ENCODE assay signal across 16 cellular contexts in genomic region chr19:40423227-40423566, GRCh38. TPM values are rescaled to one million over a fixed set of nuclear protein-coding genes. Genes with fewer than 3 reads are reported as not detected.
DNase-seq lines count a peak whose midpoint lies in the region; ATAC-seq and TF ChIP-seq lines count a peak whose summit lies in the region.
"Had no signal": no experiment of that assay in that cellular context is flagged by ENCODE, and none has a peak within 500 bp of the region (broad histone marks: within the 10 kb centered on the region; RNA-seq: fewer than 3 reads in every experiment).

No MANE protein-coding gene starts in this region.

- no peaks in the 10 kb centered on the region for H3F3A ChIP-seq in OCI-LY1 (ENCODE audit: insufficient read depth, low read length)

- H3K27ac Mint-ChIP-seq in CD4-positive, CD25-positive, alpha-beta regulatory T cell: no peak overlapping the region
- peak overlapping the region in 1 of 2 donors; percentile 48 for H3K27ac Mint-ChIP-seq in T-cell

- POLR2A ChIA-PET in T-cell (lab: Charles Lee): interaction anchor here in 1 of 2 donors (1.0 kb wide), 1 partner anchor 43 kb away, joined by 3 read pairs; the partner anchor contains the start of gene BLVRB

- peaks cover 27% of the 10 kb centered on the region for H3K27me3 Mint-ChIP-seq in CD4-positive, CD25-positive, alpha-beta regulatory T cell
- no peaks in the 10 kb centered on the region for H3K27me3 Mint-ChIP-seq in T-cell

- H3K27me3 ChIP-seq in CD4-positive, CD25-positive, alpha-beta regulatory T cell (ENCODE audit: control insufficient read depth, insufficient read depth, low read length): no peaks in the 10 kb centered on the region
- H3K27me3 ChIP-seq in OCI-LY1 (ENCODE audit: insufficient read depth, low read length) (no peaks in the 10 kb centered on the region), esophagus muscularis mucosa (no peaks in the 10 kb centered on the region), gastrocnemius medialis (no peaks in the 10 kb centered on the region)

- no peak for ATAC-seq in CD4-positive, CD25-positive, alpha-beta regulatory T cell (ENCODE audit: low read depth in 2 of 2)
- ATAC-seq in gastrocnemius medialis (no peak), GM18868 (IDR thresholded peaks at IDR 0.05; ENCODE audit: unreplicated experiment) (no peak), T-cell (replicated peaks in 1 of 4) (no peak), HG03039 (IDR thresholded peaks at IDR 0.05; ENCODE audit: unreplicated experiment) (no peak)
- ATAC-seq: CD8-positive, alpha-beta T cell; GM12878 had no signal

- H3K4me1 Mint-ChIP-seq in CD4-positive, CD25-positive, alpha-beta regulatory T cell: peaks cover 0 to 40% (median 25%) of the 10 kb centered on the region in 4 donors
- H3K4me1 Mint-ChIP-seq in T-cell: peaks cover 32 to 38% (median 35%) of the 10 kb centered on the region in 3 donors

- no peak overlapping the region for H3K9ac ChIP-seq in OCI-LY1 (ENCODE audit: low read length)

- CTCF ChIA-PET in T-cell (lab: Charles Lee): no interaction called here

- H3K79me2 ChIP-seq in OCI-LY1 (ENCODE audit: insufficient read depth, low read length): peaks cover 6% of the 10 kb centered on the region; the same call in 1 of the 2 replicates

- H3K9me3 Mint-ChIP-seq in CD4-positive, CD25-positive, alpha-beta regulatory T cell: peaks cover 0 to 2% (median 0%) of the 10 kb centered on the region in 7 donors
- no peaks in the 10 kb centered on the region for H3K9me3 Mint-ChIP-seq in T-cell
- H3K9me3 Mint-ChIP-seq: CD8-positive, alpha-beta T cell had no signal

- no peaks in the 10 kb centered on the region for H3K9me2 ChIP-seq in OCI-LY1 (ENCODE audit: low read depth, low read length)

- H4K20me1 ChIP-seq in OCI-LY1 (ENCODE audit: insufficient read depth, low read length): no peaks in the 10 kb centered on the region

- 69% methylated on average over 6 of the region's 14 CpGs for WGBS in esophagus muscularis mucosa

- H3K9me3 ChIP-seq in CD4-positive, CD25-positive, alpha-beta regulatory T cell (ENCODE audit: control insufficient read depth in 2 of 2, low read length in 2 of 2): no peaks in the 10 kb centered on the region
- H3K9me3 ChIP-seq in OCI-LY1 (ENCODE audit: low read length) (no peaks in the 10 kb centered on the region), esophagus muscularis mucosa (no peaks in the 10 kb centered on the region), gastrocnemius medialis (no peaks in the 10 kb centered on the region)
- H3K9me3 ChIP-seq: prostate gland had no signal

- H3K27ac ChIP-seq in CD4-positive, CD25-positive, alpha-beta regulatory T cell (ENCODE audit: insufficient read depth, low read length, poor library complexity, severe bottlenecking): no peak overlapping the region
- peak overlapping the region; percentile 24 for H3K27ac ChIP-seq in OCI-LY1 (ENCODE audit: low read depth, low read length, poor library complexity, severe bottlenecking)
- H3K27ac ChIP-seq in esophagus muscularis mucosa (replicated peaks in 1 of 4): peak overlapping the region; percentile 98 to 100 (median 100)
- H3K27ac ChIP-seq in gastrocnemius medialis: peak overlapping the region; percentile 98 to 100 (median 99)

- peak overlapping the region in 3 of 4 donors; percentile 43 to 95 (median 46) for H3K4me3 Mint-ChIP-seq in CD4-positive, CD25-positive, alpha-beta regulatory T cell
- H3K4me3 Mint-ChIP-seq in T-cell: peak overlapping the region in 1 of 3 donors; percentile 15

- intact Hi-C loops in esophagus muscularis mucosa (cut with DNase I) (no loop called here), gastrocnemius medialis (cut with DNase I; ENCODE audit: low total_unique reads) (loop anchor here (5.0 to 10.0 kb wide), 3 partner anchors 76 to 1018 kb away; partner anchors contain the start of genes C19orf47, COQ8B, ITPKC and PLD3)

- H3K4me3 ChIP-seq in CD4-positive, CD25-positive, alpha-beta regulatory T cell (ENCODE audit: low read depth, low read length): no peak overlapping the region
- no peak overlapping the region for H3K4me3 ChIP-seq in OCI-LY1 (ENCODE audit: low read depth, low read length, poor library complexity, severe bottlenecking)
- peak overlapping the region in 1 of 4 donors; percentile 94 for H3K4me3 ChIP-seq in esophagus muscularis mucosa
- no peak overlapping the region for H3K4me3 ChIP-seq in gastrocnemius medialis
- H3K4me3 ChIP-seq: GM12878, prostate gland had no signal

- in situ Hi-C loops in gastrocnemius medialis (cut with MboI; ENCODE audit: low sequenced_read_pairs in 4 of 4): no loop called here

- peaks cover 42% of the 10 kb centered on the region for H3K4me1 ChIP-seq in CD4-positive, CD25-positive, alpha-beta regulatory T cell (ENCODE audit: control insufficient read depth, insufficient read depth, low read length, poor library complexity, severe bottlenecking)
- peaks cover 19% of the 10 kb centered on the region for H3K4me1 ChIP-seq in OCI-LY1 (ENCODE audit: insufficient read depth, low read length, severe bottlenecking)
- H3K4me1 ChIP-seq in esophagus muscularis mucosa: peaks cover 33 to 53% (median 50%) of the 10 kb centered on the region in 4 donors
- H3K4me1 ChIP-seq in gastrocnemius medialis: peaks cover 35 to 38% of the 10 kb centered on the region in 2 donors

- no peak for TF ChIP-seq POLR2A in esophagus muscularis mucosa (IDR thresholded peaks at IDR 0.05; ENCODE audit: low read depth)
- TF ChIP-seq POLR2A in gastrocnemius medialis (IDR thresholded peaks at IDR 0.05): no peak

- no peak overlapping the region for H2AFZ ChIP-seq in OCI-LY1 (ENCODE audit: low read length)

- H3K4me2 ChIP-seq in OCI-LY1 (ENCODE audit: low read length): no peak overlapping the region

- TF ChIP-seq CTCF in OCI-LY1 (IDR thresholded peaks at IDR 0.05; ENCODE audit: low read length): no peak
- no peak for TF ChIP-seq CTCF in esophagus muscularis mucosa (IDR thresholded peaks at IDR 0.05)
- no peak for TF ChIP-seq CTCF in gastrocnemius medialis (IDR thresholded peaks at IDR 0.05 in 4 of 5, conservative IDR thresholded peaks at IDR 0.05 in 1 of 5)

- H3K36me3 ChIP-seq in CD4-positive, CD25-positive, alpha-beta regulatory T cell (ENCODE audit: control insufficient read depth, insufficient read depth, low read length): peaks cover 6% of the 10 kb centered on the region
- peaks cover 9% of the 10 kb centered on the region for H3K36me3 ChIP-seq in OCI-LY1 (ENCODE audit: insufficient read depth, low read length)
- H3K36me3 ChIP-seq in esophagus muscularis mucosa: peaks cover 10 to 20% (median 13%) of the 10 kb centered on the region in 4 donors
- H3K36me3 ChIP-seq in gastrocnemius medialis: peaks cover 0 to 13% of the 10 kb centered on the region in 2 donors

- DNase-seq in CD4-positive, CD25-positive, alpha-beta regulatory T cell: no peak
- DNase-seq in esophagus muscularis mucosa (ENCODE audit: extremely low spot score) (no peak), gastrocnemius medialis (no peak), T-cell (no peak), NCI-H446 treated with DMSO at 0.1 percent for 48 hours (lab: John Stamatoyannopoulos, UW) (no peak)
- DNase-seq: CD8-positive, alpha-beta T cell; IMR-90; midbrain; NCI-H1092 treated with DMSO at 0.1 percent for 48 hours; NCI-H2171 treated with DMSO at 0.1 percent for 48 hours; stimulated activated CD4-positive, alpha-beta T cell treated with anti-CD3 and anti-CD28 coated beads, Interleukin-2, amount 100 ng/mL, for 48 hours had no signal

- H3K36me3 Mint-ChIP-seq in CD4-positive, CD25-positive, alpha-beta regulatory T cell: no peaks in the 10 kb centered on the region
- peaks cover 5% of the 10 kb centered on the region for H3K36me3 Mint-ChIP-seq in T-cell

- no peak for TF ChIP-seq EP300 in esophagus muscularis mucosa (IDR thresholded peaks at IDR 0.05)

RNA-seq across cellular contexts. Expression of gene SERTAD1, which starts 2.6 kb away (rescaled TPM):
- 17.0 TPM for total RNA-seq in CD4-positive, CD25-positive, alpha-beta regulatory T cell
- 1 to 10 TPM; 5.5 to 8.5 (median 5.9) TPM for polyA plus RNA-seq in CD4-positive, CD25-positive, alpha-beta regulatory T cell
- total RNA-seq in esophagus muscularis mucosa (10 to 100 TPM; 13.7 to 73.1 (median 22.5) TPM), gastrocnemius medialis (10 to 100 TPM; 15.3 to 18.3 (median 16.0) TPM), T-cell (10 to 100 TPM; 10.9 to 25.4 (median 13.3) TPM)

RNA-seq across cellular contexts. Expression of gene PRX, which starts 10.0 kb away (rescaled TPM):
- total RNA-seq in CD4-positive, CD25-positive, alpha-beta regulatory T cell: 1.3 TPM
- under 1 TPM in 3 of 4 donors, not detected in 1; 0.08 to 0.55 (median 0.22) TPM for polyA plus RNA-seq in CD4-positive, CD25-positive, alpha-beta regulatory T cell
- total RNA-seq in esophagus muscularis mucosa: 10 to 100 TPM in 2 of 4 donors, 1 to 10 TPM in 2; 5.8 to 12.4 (median 8.8) TPM
- total RNA-seq in gastrocnemius medialis: 1 to 10 TPM; 2.4 to 4.2 (median 3.2) TPM
- 1 to 10 TPM; 2.0 to 4.4 (median 2.8) TPM for total RNA-seq in T-cell

RNA-seq across cellular contexts. Expression of gene SERTAD3, which starts 20.9 kb away (rescaled TPM):
- 19.5 TPM for total RNA-seq in CD4-positive, CD25-positive, alpha-beta regulatory T cell
- polyA plus RNA-seq in CD4-positive, CD25-positive, alpha-beta regulatory T cell: 1 to 10 TPM; 3.1 to 7.6 (median 6.3) TPM
- total RNA-seq in esophagus muscularis mucosa: 10 to 100 TPM; 18.3 to 47.2 (median 37.8) TPM
- total RNA-seq in gastrocnemius medialis: 10 to 100 TPM; 12.7 to 24.4 (median 18.1) TPM
- total RNA-seq in T-cell: 10 to 100 TPM; 17.4 to 26.7 (median 24.7) TPM

RNA-seq across cellular contexts. Expression of gene HIPK4, which starts 33.2 kb away (rescaled TPM):
- total RNA-seq in CD4-positive, CD25-positive, alpha-beta regulatory T cell: not detected
- polyA plus RNA-seq in CD4-positive, CD25-positive, alpha-beta regulatory T cell: not detected
- under 1 TPM; under 0.01 to 0.63 (median 0.42) TPM for total RNA-seq in esophagus muscularis mucosa
- under 1 TPM in 2 of 4 donors, not detected in 2; 0.20 to 0.39 TPM for total RNA-seq in gastrocnemius medialis
- total RNA-seq in T-cell: under 1 TPM in 4 of 5 donors, not detected in 1; 0.16 to 0.20 (median 0.18) TPM

RNA-seq across cellular contexts. Expression of gene BLVRB, which starts 42.3 kb away (rescaled TPM):
- total RNA-seq in CD4-positive, CD25-positive, alpha-beta regulatory T cell: 6.2 TPM
- polyA plus RNA-seq in CD4-positive, CD25-positive, alpha-beta regulatory T cell: 10 to 100 TPM; 19.1 to 48.6 (median 24.1) TPM
- total RNA-seq in esophagus muscularis mucosa (100 to 1,000 TPM; 159 to 223 (median 194) TPM), gastrocnemius medialis (100 to 1,000 TPM; 254 to 679 (median 280) TPM), T-cell (10 to 100 TPM in 3 of 5 donors, 1 to 10 TPM in 2; 6.8 to 20.3 (median 16.4) TPM)
